Comparison of ENCODE assay signal across 24 cellular contexts in the genomic region with DNA sequence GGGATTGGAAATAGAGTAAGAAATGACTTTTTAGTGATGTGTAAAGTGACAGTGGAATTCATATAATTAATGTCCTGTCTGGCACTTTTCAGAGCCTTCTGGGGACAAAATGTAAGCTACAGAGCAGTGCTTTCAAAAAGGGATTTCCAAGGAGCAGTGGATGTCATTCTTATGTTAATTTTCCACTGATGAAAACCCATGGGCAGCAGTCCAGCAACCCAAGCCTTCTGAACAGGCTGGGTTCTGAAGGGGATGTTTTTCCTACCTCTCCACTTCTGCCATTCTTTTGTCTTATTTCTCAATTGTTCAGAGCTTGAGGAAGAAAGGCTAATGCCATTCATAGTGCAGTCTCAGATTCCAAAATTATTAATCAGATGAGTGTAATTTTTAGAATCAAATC.
"Had no signal": no experiment of that assay in that cellular context is flagged by ENCODE, and none has a peak within 500 bp of the region (broad histone marks: within the 10 kb centered on the region; RNA-seq: fewer than 3 reads in every experiment).

No MANE protein-coding gene starts in this region.

- H3K27ac ChIP-seq: ascending aorta, cardiac muscle cell, PC-9 had no signal

- H3K36me3 ChIP-seq: ascending aorta, cardiac muscle cell had no signal

- DNase-seq: activated B cell treated with CpG ODN at 0.5 μM for 24 hours; activated CD4-positive, alpha-beta T cell treated with anti-CD3 and anti-CD28 coated beads for 1 hour; activated CD4-positive, alpha-beta T cell treated with anti-CD3 and anti-CD28 coated beads, Interleukin-2, amount 10 ng/mL, durations not matched to agents 24 days and 14 days; activated CD4-positive, alpha-beta T cell treated with anti-CD3 and anti-CD28 coated beads, Interleukin-2, amount 50 U/mL, for 48 hours; activated CD8-positive, alpha-beta memory T cell treated with anti-CD3 and anti-CD28 coated beads, Interleukin-2, amount 10 ng/mL, durations not matched to agents 7 days and 5 days; activated effector memory CD4-positive, alpha-beta T cell treated with Interleukin-2 at 50 U/mL for 16 hours; activated naive CD4-positive, alpha-beta T cell; activated naive CD8-positive, alpha-beta T cell treated with anti-CD3 and anti-CD28 coated beads, Interleukin-2, amount 50 U/mL, for 24 hours; activated T-cell treated with anti-CD3 and anti-CD28 coated beads, Interleukin-2, amount 50 U/mL, for 24 hours; amniotic stem cell; cerebellar nuclear complex; KG1; NCI-H1092; NCI-H1417; NCI-H2029; NCI-H2107; NCI-H446; NCI-H524; PC-9; SHP77 treated with DMSO at 0.1 percent for 48 hours; T-helper 17 cell; T-helper 9 cell had no signal

- H2AFZ ChIP-seq: PC-9 had no signal

- H3K4me3 ChIP-seq: ascending aorta, cardiac muscle cell, PC-9 had no signal

- H3K4me2 ChIP-seq: PC-9 had no signal

- H3K4me1 ChIP-seq: ascending aorta had no signal

- H3K9me3 ChIP-seq: ascending aorta had no signal

- H3K27me3 ChIP-seq: ascending aorta, cardiac muscle cell had no signal
